13 cellular contexts compared by ENCODE assay signal in the genomic region with DNA sequence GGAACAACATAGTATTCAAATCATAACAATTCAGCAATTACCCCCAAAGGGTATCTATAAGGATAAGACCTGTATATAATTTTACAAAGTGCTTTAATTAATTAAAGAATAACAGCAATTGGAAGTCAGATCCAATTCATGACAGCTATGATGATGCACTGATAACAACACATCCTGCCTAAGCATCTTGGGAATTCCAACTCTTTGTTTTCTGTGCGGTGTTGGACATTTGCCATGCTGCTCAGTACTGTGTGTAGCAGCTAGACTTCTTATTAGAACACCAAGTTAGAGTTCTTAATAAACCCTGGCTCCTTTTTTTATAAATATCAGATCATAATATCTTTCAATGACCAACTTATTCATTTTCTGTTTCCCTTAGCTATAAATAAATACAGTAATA.
DNase-seq lines count a peak whose midpoint lies in the region; ATAC-seq and TF ChIP-seq lines count a peak whose summit lies in the region.
"Had no signal": no experiment of that assay in that cellular context is flagged by ENCODE, and none has a peak within 500 bp of the region (broad histone marks: within the 10 kb centered on the region; RNA-seq: fewer than 3 reads in every experiment).

No MANE protein-coding gene starts in this region.

- no peak for TF ChIP-seq CTCF in AG10803 (conservative IDR thresholded peaks at IDR 0.05; ENCODE audit: low read length)
- no peak for TF ChIP-seq CTCF in GM10248 (IDR thresholded peaks at IDR 0.05; ENCODE audit: control extremely low read depth, extremely low read depth, low read depth, missing control alignments)

- CTCF ChIA-PET in GM10248 (lab: Yijun Ruan, JAX) = interaction anchor here (2.9 kb wide), 1 partner anchor 11 kb away, joined by 11 read pairs; no protein-coding TSS in a partner anchor

- no peak overlapping the region for H3K4me3 ChIP-seq in AG10803 (ENCODE audit: low read length)
- H3K4me3 ChIP-seq in MG63 = no peak overlapping the region
- H3K4me3 ChIP-seq: psoas muscle had no signal

- peaks cover 7% of the 10 kb centered on the region for H3K9me3 ChIP-seq in MG63
- H3K9me3 ChIP-seq: psoas muscle had no signal

- peak; percentile 38 for DNase-seq in AG10803 (ENCODE audit: low read depth)
- peak; percentile 21 for DNase-seq in MG63
- peak; percentile 12 to 85 for DNase-seq in dermis microvascular lymphatic vessel endothelial cell (ENCODE audit: low read depth in 2 of 2)
- peak; percentile 53 for DNase-seq in kidney tubule cell (ENCODE audit: low spot score)
- DNase-seq in GM10248 (ENCODE audit: extremely low spot score) = no peak
- no peak for DNase-seq in nucleus accumbens (lab: John Stamatoyannopoulos, UW)
- DNase-seq in activated T-cell treated with anti-CD3 and anti-CD28 coated beads, Interleukin-2, amount 50 U/mL, for 48 hours = no peak
- DNase-seq: activated CD4-positive, alpha-beta T cell treated with anti-CD3 and anti-CD28 coated beads for 4 hours; activated naive CD8-positive, alpha-beta T cell treated with anti-CD3 and anti-CD28 coated beads, Interleukin-2, amount 10 ng/mL, durations not matched to agents 7 days and 5 days; naive thymus-derived CD4-positive, alpha-beta T cell; NCI-H146; psoas muscle had no signal

- no peaks in the 10 kb centered on the region for H3K36me3 ChIP-seq in MG63

- POLR2A ChIA-PET in GM10248 (lab: Yijun Ruan, JAX) = no interaction called here

- no peak for ATAC-seq in GM21381 (IDR thresholded peaks at IDR 0.05; ENCODE audit: unreplicated experiment)
- ATAC-seq: psoas muscle had no signal

- H3K27me3 ChIP-seq in MG63 = no peaks in the 10 kb centered on the region

Comparison
In these comparisons a context has a peak if more than half of its experiments do, and no peak if none do; other contexts are left out.
1. DNase-seq: peak in AG10803 (single experiment), MG63 (single experiment), dermis microvascular lymphatic vessel endothelial cell (2 of 2) and kidney tubule cell (single experiment); none in GM10248 (single experiment), nucleus accumbens (0 of 56) and activated T-cell treated with anti-CD3 and anti-CD28 coated beads, Interleukin-2, amount 50 U/mL, for 48 hours (0 of 2).